9 cellular contexts compared by ENCODE assay signal in the genomic region with DNA sequence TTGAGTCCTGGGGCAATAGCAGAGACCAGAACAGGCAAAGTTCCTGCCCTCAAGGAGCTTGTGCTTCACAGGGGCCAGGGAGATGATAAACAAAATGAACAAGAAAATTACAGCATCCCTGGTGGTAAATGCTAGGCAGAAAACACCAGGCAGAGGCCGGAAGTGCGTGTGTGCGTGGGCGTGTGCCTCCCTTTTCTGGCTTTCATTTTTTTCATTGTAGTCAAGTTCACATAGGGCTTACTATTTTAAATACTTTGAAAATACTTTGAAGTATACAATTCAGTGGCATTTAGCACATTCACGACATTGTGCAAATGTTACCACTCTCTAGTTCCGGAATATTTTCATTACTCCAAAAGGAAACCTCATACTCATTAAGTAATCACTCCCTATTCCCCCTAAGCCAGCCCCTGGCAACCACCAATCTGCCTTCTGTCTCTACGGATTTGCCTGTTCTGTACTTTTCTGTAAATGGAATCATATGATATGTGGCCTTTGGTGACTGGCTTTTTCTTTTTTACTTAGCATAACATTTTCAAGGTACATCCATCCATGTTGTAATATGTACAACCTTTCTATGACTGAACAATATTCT.
A peak's percentile ranks its signal among the peaks of the same experiment; 100 is the strongest.
DNase-seq lines count a peak whose midpoint lies in the region; ATAC-seq, FAIRE-seq and TF ChIP-seq lines count a peak whose summit lies in the region.
"Had no signal": no experiment of that assay in that cellular context is flagged by ENCODE, and none has a peak within 500 bp of the region (broad histone marks: within the 10 kb centered on the region; RNA-seq: fewer than 3 reads in every experiment).

No MANE protein-coding gene starts in this region.

- TF ChIP-seq CTCF in K562 (IDR thresholded peaks at IDR 0.05 in 2 of 3, conservative IDR thresholded peaks at IDR 0.05 in 1 of 3; ENCODE audit: insufficient read depth in 2 of 3, low read depth in 1 of 3, low read length in 3 of 3) (no peak), breast epithelium (IDR thresholded peaks at IDR 0.05) (no peak), tibial nerve (IDR thresholded peaks at IDR 0.05) (no peak)

- peaks cover 15 to 18% of the 10 kb centered on the region in 2 experiments; a peak in 4 of 5 replicates for H3K4me1 ChIP-seq in K562 (replicated peaks in 1 of 2; ENCODE audit: control insufficient read depth in 2 of 2, insufficient read depth in 2 of 2, low read length in 2 of 2)
- no peaks in the 10 kb centered on the region for H3K4me1 ChIP-seq in breast epithelium
- H3K4me1 ChIP-seq in tibial nerve: peaks cover 0 to 5% (median 0%) of the 10 kb centered on the region in 4 donors

- H3K36me3 ChIP-seq in K562 (ENCODE audit: control insufficient read depth, insufficient read depth, low read length) (peaks cover 23% of the 10 kb centered on the region; the same call in 2 of the 3 replicates), breast epithelium (no peaks in the 10 kb centered on the region), tibial nerve (no peaks in the 10 kb centered on the region)

- CTCF ChIA-PET in K562 (lab: Yijun Ruan, JAX; ENCODE audit: low intra/inter-chr PET ratio): no interaction called here

- DNase-seq in CD1c-positive myeloid dendritic cell (ENCODE audit: extremely low spot score): peak; percentile 4
- peak; percentile 74 for DNase-seq in activated CD4-positive, alpha-beta T cell treated with anti-CD3 and anti-CD28 coated beads, Interleukin-2, amount 50 U/mL, for 1 hour
- DNase-seq in K562 (ENCODE audit: extremely low read depth in 1 of 4, low spot score in 3 of 4): no peak
- DNase-seq in stimulated activated CD4-positive, alpha-beta T cell treated with anti-CD3 and anti-CD28 coated beads, Interleukin-12 subunit alpha, Interleukin-12 subunit beta, amount 100 ng/mL, for 4 hours: peak; percentile 67
- no peak for DNase-seq in DMS 273 treated with DMSO at 0.1 percent for 48 hours (lab: John Stamatoyannopoulos, UW)
- no peak for DNase-seq in breast epithelium (ENCODE audit: low spot score in 2 of 2)
- no peak for DNase-seq in tibial nerve (ENCODE audit: low spot score in 2 of 2)

- H3K27me3 ChIP-seq in K562 (ENCODE audit: control insufficient read depth in 2 of 2, insufficient read depth in 2 of 2, low read length in 2 of 2) (no peaks in the 10 kb centered on the region), breast epithelium (no peaks in the 10 kb centered on the region), tibial nerve (no peaks in the 10 kb centered on the region)

- no peaks in the 10 kb centered on the region for H4K20me1 ChIP-seq in K562 (replicated peaks; ENCODE audit: control insufficient read depth, insufficient read depth, low read length)

- WGBS in K562 (ENCODE audit: insufficient coverage, low coverage, missing lambda C conversion rate): 77% methylated on average over 5 of the region's 7 CpGs
- 56 to 62% methylated on average over 7 of the region's 7 CpGs for WGBS in tibial nerve, 2 donors

- intact Hi-C loops in K562 (cut with micrococcal nuclease) (no loop called here), breast epithelium (cut with DNase I; ENCODE audit: low total_unique reads) (no loop called here)

- no peak for FAIRE-seq in K562 (lab: Jason Lieb, UNC)
- FAIRE-seq: endometrium had no signal

- H3K4me2 ChIP-seq in K562 (ENCODE audit: insufficient read depth, low read length): no peak overlapping the region

- BruUV-seq in K562 (replicated peaks; lab: Mats Ljungman, UMichigan): no TSS peak

- H3K9me3 ChIP-seq in K562 (replicated peaks; ENCODE audit: control insufficient read depth, insufficient read depth, low read depth, low read length): no peaks in the 10 kb centered on the region
- H3K9me3 ChIP-seq in breast epithelium: no peaks in the 10 kb centered on the region
- H3K9me3 ChIP-seq in tibial nerve: no peaks in the 10 kb centered on the region

- no peak overlapping the region for H3K9ac ChIP-seq in K562 (ENCODE audit: insufficient read depth in 1 of 2, low read depth in 2 of 2, low read length in 2 of 2)

- H3K79me2 ChIP-seq in K562 (ENCODE audit: control insufficient read depth, insufficient read depth, low read length): no peaks in the 10 kb centered on the region

- H3K9me1 ChIP-seq in K562 (ENCODE audit: control insufficient read depth, insufficient read depth, low read length): no peaks in the 10 kb centered on the region

- TF ChIP-seq EP300 in K562 (IDR thresholded peaks at IDR 0.05; ENCODE audit: low read length) (no peak), tibial nerve (IDR thresholded peaks at IDR 0.05) (no peak)

- TF ChIP-seq RAD21 in K562 (CRISPR knock-in tag; conservative IDR thresholded peaks at IDR 0.05 in 1 of 2, IDR thresholded peaks at IDR 0.05 in 1 of 2): no peak

- no peak for ATAC-seq in K562
- ATAC-seq in HG03097 (IDR thresholded peaks at IDR 0.05; ENCODE audit: low FRiP score, unreplicated experiment): no peak

- H3K27ac ChIP-seq in K562 (ENCODE audit: extremely low read depth, low read depth, low read length): no peak overlapping the region
- no peak overlapping the region for H3K27ac ChIP-seq in breast epithelium
- H3K27ac ChIP-seq in tibial nerve: no peak overlapping the region

- H3K4me3 ChIP-seq in K562 (no peak overlapping the region), breast epithelium (no peak overlapping the region), tibial nerve (no peak overlapping the region)

- TF ChIP-seq POLR2A in K562 (conservative IDR thresholded peaks at IDR 0.05) (no peak), breast epithelium (IDR thresholded peaks at IDR 0.05) (no peak), tibial nerve (IDR thresholded peaks at IDR 0.05) (no peak)

- no peak overlapping the region for H2AFZ ChIP-seq in K562 (ENCODE audit: low read depth, low read length)

- in situ Hi-C loops in K562 (cut with MboI): no loop called here

- POLR2A ChIA-PET in K562 (lab: Yijun Ruan, JAX): no interaction called here

TF ChIP-seq in K562, 482 proteins besides CTCF, POLR2A, EP300 and RAD21:
- TF ChIP-seq EGR1 (conservative IDR thresholded peaks at IDR 0.05) (peak; percentile 29), ZNF143 (CRISPR knock-in tag; IDR thresholded peaks at IDR 0.05) (no peak), ZNF316 (IDR thresholded peaks at IDR 0.05) (peak; percentile 37), ZNF696 (CRISPR knock-in tag; conservative IDR thresholded peaks at IDR 0.05) (no peak)

Comparison
In these comparisons a context has a peak if more than half of its experiments do, and no peak if none do; other contexts are left out.
1. DNase-seq: peak in CD1c-positive myeloid dendritic cell (single experiment), activated CD4-positive, alpha-beta T cell treated with anti-CD3 and anti-CD28 coated beads, Interleukin-2, amount 50 U/mL, for 1 hour (single experiment) and stimulated activated CD4-positive, alpha-beta T cell treated with anti-CD3 and anti-CD28 coated beads, Interleukin-12 subunit alpha, Interleukin-12 subunit beta, amount 100 ng/mL, for 4 hours (single experiment); none in K562 (0 of 4), DMS 273 treated with DMSO at 0.1 percent for 48 hours (single experiment), breast epithelium (0 of 2) and tibial nerve (0 of 2).